18 cellular contexts compared by ENCODE assay signal in genomic region chr2:234139755-234140154, GRCh38.
"Had no signal": no experiment of that assay in that cellular context is flagged by ENCODE, and none has a peak within 500 bp of the region (broad histone marks: within the 10 kb centered on the region; RNA-seq: fewer than 3 reads in every experiment).

No MANE protein-coding gene starts in this region.

- DNase-seq: activated B cell treated with CpG ODN at 0.5 μM for 24 hours; activated CD4-positive, alpha-beta memory T cell treated with anti-CD3 and anti-CD28 coated beads, Interleukin-2, amount 10 ng/mL, durations not matched to agents 7 days and 5 days; activated CD4-positive, alpha-beta T cell treated with anti-CD3 and anti-CD28 coated beads for 48 hours; activated CD8-positive, alpha-beta memory T cell treated with anti-CD3 and anti-CD28 coated beads, Interleukin-2, amount 10 ng/mL, durations not matched to agents 7 days and 5 days; activated naive CD4-positive, alpha-beta T cell treated with anti-CD3 and anti-CD28 coated beads for 36 hours; activated T-cell treated with anti-CD3 and anti-CD28 coated beads, Interleukin-2, amount 50 U/mL, for 1 hour; brain microvascular endothelial cell; hypothalamus; islet precursor cell; left lung; occipital lobe; posterior cingulate gyrus; stimulated activated CD4-positive, alpha-beta T cell treated with anti-CD3 and anti-CD28 coated beads, Interleukin-2, amount 100 ng/mL, for 24 hours; stimulated activated naive CD4-positive, alpha-beta T cell treated with Interleukin-2 at 50 U/mL for 16 hours; T-helper 9 cell; tibial artery had no signal

- ATAC-seq: activated CD8-positive, alpha-beta memory T cell treated with anti-CD3 and anti-CD28 coated beads, Interleukin-2, amount 10 ng/mL, durations not matched to agents 7 days and 5 days; activated T-helper 17 cell treated with anti-CD3 and anti-CD28 coated beads, Interleukin-2, amount 50 U/mL, for 72 hours; left lung had no signal

- H3K27me3 ChIP-seq: brain microvascular endothelial cell had no signal

- H3K9me3 ChIP-seq: left lung, tibial artery had no signal

- H3K36me3 ChIP-seq: brain microvascular endothelial cell, left lung, tibial artery had no signal

- H3K27ac ChIP-seq: brain microvascular endothelial cell, coronary artery, left lung, tibial artery had no signal

- H3K4me3 ChIP-seq: coronary artery, left lung, tibial artery had no signal

- H3K4me1 ChIP-seq: tibial artery had no signal
